1 cellular context compared by ENCODE assay signal in the genomic region with DNA sequence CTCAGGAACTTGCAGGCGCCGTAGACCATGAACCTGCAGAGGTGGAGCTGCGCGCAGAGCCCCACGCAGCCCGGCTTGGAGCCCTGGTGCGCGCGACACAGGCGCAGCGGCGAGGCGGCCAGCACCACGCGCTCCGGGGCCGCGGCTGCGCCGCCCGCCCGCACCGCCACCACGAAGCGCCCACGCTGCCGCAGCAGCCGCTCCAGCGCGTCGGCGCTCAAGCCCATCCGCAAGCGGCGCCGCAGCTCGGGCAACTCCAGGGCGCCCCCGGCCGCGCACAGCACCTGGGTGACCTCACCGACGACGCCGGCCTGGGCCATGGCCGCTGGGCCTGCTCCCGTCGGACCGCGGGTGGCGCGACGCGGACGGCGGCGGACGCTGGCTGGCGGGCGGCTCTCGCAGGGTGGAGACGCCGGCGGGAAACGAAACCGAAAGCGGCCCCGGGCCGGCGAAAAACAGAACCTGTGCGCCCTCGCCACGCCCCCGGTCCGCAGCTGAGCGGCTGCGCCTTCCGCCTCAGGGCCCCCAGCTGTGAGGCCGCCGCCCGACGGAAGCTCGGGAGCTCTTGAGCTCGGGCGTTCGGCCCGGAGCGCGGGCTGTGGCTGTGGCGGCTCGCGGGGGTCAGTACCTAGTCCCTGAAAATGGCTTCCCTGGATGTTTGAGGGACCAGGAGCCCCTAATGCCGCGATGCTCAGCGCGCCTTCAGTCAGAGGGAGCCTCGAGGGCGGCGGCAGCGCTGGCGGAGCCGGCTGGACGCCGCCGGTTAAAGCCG.
TF ChIP-seq lines count a peak whose summit lies in the region.

A gene with protein sequence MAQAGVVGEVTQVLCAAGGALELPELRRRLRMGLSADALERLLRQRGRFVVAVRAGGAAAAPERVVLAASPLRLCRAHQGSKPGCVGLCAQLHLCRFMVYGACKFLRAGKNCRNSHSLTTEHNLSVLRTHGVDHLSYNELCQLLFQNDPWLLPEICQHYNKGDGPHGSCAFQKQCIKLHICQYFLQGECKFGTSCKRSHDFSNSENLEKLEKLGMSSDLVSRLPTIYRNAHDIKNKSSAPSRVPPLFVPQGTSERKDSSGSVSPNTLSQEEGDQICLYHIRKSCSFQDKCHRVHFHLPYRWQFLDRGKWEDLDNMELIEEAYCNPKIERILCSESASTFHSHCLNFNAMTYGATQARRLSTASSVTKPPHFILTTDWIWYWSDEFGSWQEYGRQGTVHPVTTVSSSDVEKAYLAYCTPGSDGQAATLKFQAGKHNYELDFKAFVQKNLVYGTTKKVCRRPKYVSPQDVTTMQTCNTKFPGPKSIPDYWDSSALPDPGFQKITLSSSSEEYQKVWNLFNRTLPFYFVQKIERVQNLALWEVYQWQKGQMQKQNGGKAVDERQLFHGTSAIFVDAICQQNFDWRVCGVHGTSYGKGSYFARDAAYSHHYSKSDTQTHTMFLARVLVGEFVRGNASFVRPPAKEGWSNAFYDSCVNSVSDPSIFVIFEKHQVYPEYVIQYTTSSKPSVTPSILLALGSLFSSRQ (minus strand): TSS at position 424 of the 772 bp plus-strand sequence. CDS start 104 bp downstream, at position 320.

TF ChIP-seq in K562, 482 proteins besides CTCF, POLR2A, EP300 and RAD21 (continues in another document):
- TF ChIP-seq CBX3 (IDR thresholded peaks at IDR 0.05; ENCODE audit: borderline replicate concordance in 1 of 2, low read length in 2 of 2) (peak in 1 of 2 experiments; percentile 67; a peak in 2 of 3 replicates), FOSL1 (tag; conservative IDR thresholded peaks at IDR 0.05) (peak; percentile 50), HDAC6 (IDR thresholded peaks at IDR 0.05; ENCODE audit: low read depth, low read length) (no peak), KDM1A (IDR thresholded peaks at IDR 0.05) (no peak), ETS2 (tag; IDR thresholded peaks at IDR 0.05; ENCODE audit: borderline replicate concordance, poor library complexity, severe bottlenecking) (no peak), POLR2G (IDR thresholded peaks at IDR 0.05; ENCODE audit: low read depth, low read length) (peak; percentile 93), RBM34 (IDR thresholded peaks at IDR 0.05; ENCODE audit: borderline replicate concordance, insufficient read depth, low read length) (no peak), BACH1 (tag; IDR thresholded peaks at IDR 0.05) (no peak), CEBPB (tag; IDR thresholded peaks at IDR 0.05) (no peak), FOXK2 (conservative IDR thresholded peaks at IDR 0.05 in 1 of 2, IDR thresholded peaks at IDR 0.05 in 1 of 2; ENCODE audit: low read depth in 2 of 2) (peak in 1 of 2 experiments; percentile 43; a peak in 1 of 4 replicates), MCM3 (IDR thresholded peaks at IDR 0.05) (no peak), NFXL1 (CRISPR knock-in tag; IDR thresholded peaks at IDR 0.05) (no peak), ZBTB17 (CRISPR knock-in tag; IDR thresholded peaks at IDR 0.05) (0 out of 2 replicates have a peak, but pooled peaks have one; percentile 42), BRD9 (IDR thresholded peaks at IDR 0.05; ENCODE audit: low read depth, partially characterized antibody) (no peak), AFF1 (IDR thresholded peaks at IDR 0.05; ENCODE audit: low read depth in 1 of 2, partially characterized antibody in 2 of 2) (no peak), DACH1 (IDR thresholded peaks at IDR 0.05; ENCODE audit: partially characterized antibody) (peak; percentile 98), ARID3B (CRISPR knock-in tag; IDR thresholded peaks at IDR 0.05; ENCODE audit: borderline replicate concordance) (0 out of 2 replicates have a peak, but pooled peaks have one; percentile 57), ETV6 (IDR thresholded peaks at IDR 0.05; ENCODE audit: borderline replicate concordance in 1 of 2, low read depth in 2 of 2, low read length in 1 of 2) (no peak), ETV6 (CRISPR knock-in tag; IDR thresholded peaks at IDR 0.05; ENCODE audit: borderline replicate concordance) (no peak), ZHX1 (conservative IDR thresholded peaks at IDR 0.05; ENCODE audit: low read length) (no peak), ZSCAN29 (IDR thresholded peaks at IDR 0.05) (no peak; the same call in 1 of the 2 replicates), LARP7 (IDR thresholded peaks at IDR 0.05) (no peak), HMG20B (CRISPR knock-in tag; IDR thresholded peaks at IDR 0.05) (no peak), ZNF23 (CRISPR knock-in tag; IDR thresholded peaks at IDR 0.05) (no peak), GTF2E2 (tag; IDR thresholded peaks at IDR 0.05) (no peak), FOS (IDR thresholded peaks at IDR 0.05; ENCODE audit: extremely low read depth, insufficient read length) (no peak), ZFP36 (IDR thresholded peaks at IDR 0.05; ENCODE audit: low read depth, low read length, partially characterized antibody) (no peak), SMARCA5 (IDR thresholded peaks at IDR 0.05) (no peak), NONO (IDR thresholded peaks at IDR 0.05; ENCODE audit: low read depth in 2 of 2, low read length in 1 of 2) (peak; percentile 76 to 94), FOXP1 (CRISPR knock-in tag; IDR thresholded peaks at IDR 0.05) (no peak; the same call in 1 of the 2 replicates)
- TF ChIP-seq, protein P1, sequence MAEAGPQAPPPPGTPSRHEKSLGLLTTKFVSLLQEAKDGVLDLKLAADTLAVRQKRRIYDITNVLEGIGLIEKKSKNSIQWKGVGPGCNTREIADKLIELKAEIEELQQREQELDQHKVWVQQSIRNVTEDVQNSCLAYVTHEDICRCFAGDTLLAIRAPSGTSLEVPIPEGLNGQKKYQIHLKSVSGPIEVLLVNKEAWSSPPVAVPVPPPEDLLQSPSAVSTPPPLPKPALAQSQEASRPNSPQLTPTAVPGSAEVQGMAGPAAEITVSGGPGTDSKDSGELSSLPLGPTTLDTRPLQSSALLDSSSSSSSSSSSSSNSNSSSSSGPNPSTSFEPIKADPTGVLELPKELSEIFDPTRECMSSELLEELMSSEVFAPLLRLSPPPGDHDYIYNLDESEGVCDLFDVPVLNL (CRISPR knock-in tag; IDR thresholded peaks at IDR 0.05; ENCODE audit: low read depth): no peak
- TF ChIP-seq, protein P2, sequence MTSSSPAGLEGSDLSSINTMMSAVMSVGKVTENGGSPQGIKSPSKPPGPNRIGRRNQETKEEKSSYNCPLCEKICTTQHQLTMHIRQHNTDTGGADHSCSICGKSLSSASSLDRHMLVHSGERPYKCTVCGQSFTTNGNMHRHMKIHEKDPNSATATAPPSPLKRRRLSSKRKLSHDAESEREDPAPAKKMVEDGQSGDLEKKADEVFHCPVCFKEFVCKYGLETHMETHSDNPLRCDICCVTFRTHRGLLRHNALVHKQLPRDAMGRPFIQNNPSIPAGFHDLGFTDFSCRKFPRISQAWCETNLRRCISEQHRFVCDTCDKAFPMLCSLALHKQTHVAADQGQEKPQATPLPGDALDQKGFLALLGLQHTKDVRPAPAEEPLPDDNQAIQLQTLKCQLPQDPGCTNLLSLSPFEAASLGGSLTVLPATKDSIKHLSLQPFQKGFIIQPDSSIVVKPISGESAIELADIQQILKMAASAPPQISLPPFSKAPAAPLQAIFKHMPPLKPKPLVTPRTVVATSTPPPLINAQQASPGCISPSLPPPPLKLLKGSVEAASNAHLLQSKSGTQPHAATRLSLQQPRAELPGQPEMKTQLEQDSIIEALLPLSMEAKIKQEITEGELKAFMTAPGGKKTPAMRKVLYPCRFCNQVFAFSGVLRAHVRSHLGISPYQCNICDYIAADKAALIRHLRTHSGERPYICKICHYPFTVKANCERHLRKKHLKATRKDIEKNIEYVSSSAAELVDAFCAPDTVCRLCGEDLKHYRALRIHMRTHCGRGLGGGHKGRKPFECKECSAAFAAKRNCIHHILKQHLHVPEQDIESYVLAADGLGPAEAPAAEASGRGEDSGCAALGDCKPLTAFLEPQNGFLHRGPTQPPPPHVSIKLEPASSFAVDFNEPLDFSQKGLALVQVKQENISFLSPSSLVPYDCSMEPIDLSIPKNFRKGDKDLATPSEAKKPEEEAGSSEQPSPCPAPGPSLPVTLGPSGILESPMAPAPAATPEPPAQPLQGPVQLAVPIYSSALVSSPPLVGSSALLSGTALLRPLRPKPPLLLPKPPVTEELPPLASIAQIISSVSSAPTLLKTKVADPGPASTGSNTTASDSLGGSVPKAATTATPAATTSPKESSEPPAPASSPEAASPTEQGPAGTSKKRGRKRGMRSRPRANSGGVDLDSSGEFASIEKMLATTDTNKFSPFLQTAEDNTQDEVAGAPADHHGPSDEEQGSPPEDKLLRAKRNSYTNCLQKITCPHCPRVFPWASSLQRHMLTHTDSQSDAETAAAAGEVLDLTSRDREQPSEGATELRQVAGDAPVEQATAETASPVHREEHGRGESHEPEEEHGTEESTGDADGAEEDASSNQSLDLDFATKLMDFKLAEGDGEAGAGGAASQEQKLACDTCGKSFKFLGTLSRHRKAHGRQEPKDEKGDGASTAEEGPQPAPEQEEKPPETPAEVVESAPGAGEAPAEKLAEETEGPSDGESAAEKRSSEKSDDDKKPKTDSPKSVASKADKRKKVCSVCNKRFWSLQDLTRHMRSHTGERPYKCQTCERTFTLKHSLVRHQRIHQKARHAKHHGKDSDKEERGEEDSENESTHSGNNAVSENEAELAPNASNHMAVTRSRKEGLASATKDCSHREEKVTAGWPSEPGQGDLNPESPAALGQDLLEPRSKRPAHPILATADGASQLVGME (CRISPR knock-in tag; IDR thresholded peaks at IDR 0.05): peak; percentile 65; the same call in 1 of the 2 replicates
- TF ChIP-seq, protein P3, sequence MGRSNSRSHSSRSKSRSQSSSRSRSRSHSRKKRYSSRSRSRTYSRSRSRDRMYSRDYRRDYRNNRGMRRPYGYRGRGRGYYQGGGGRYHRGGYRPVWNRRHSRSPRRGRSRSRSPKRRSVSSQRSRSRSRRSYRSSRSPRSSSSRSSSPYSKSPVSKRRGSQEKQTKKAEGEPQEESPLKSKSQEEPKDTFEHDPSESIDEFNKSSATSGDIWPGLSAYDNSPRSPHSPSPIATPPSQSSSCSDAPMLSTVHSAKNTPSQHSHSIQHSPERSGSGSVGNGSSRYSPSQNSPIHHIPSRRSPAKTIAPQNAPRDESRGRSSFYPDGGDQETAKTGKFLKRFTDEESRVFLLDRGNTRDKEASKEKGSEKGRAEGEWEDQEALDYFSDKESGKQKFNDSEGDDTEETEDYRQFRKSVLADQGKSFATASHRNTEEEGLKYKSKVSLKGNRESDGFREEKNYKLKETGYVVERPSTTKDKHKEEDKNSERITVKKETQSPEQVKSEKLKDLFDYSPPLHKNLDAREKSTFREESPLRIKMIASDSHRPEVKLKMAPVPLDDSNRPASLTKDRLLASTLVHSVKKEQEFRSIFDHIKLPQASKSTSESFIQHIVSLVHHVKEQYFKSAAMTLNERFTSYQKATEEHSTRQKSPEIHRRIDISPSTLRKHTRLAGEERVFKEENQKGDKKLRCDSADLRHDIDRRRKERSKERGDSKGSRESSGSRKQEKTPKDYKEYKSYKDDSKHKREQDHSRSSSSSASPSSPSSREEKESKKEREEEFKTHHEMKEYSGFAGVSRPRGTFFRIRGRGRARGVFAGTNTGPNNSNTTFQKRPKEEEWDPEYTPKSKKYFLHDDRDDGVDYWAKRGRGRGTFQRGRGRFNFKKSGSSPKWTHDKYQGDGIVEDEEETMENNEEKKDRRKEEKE (IDR thresholded peaks at IDR 0.05; ENCODE audit: borderline replicate concordance in 1 of 2, control insufficient read depth in 1 of 2, low read depth in 2 of 2, low read length in 1 of 2): 0 out of 4 replicates have a peak, but pooled peaks of 1 of the 2 experiments have one; percentile 47
